Comparison of ENCODE assay signal across 13 cellular contexts in genomic region chr7:2954433-2954853, GRCh38.
A peak's percentile ranks its signal among the peaks of the same experiment; 100 is the strongest.
DNase-seq lines count a peak whose midpoint lies in the region; ATAC-seq and TF ChIP-seq lines count a peak whose summit lies in the region.
"Had no signal": no experiment of that assay in that cellular context is flagged by ENCODE, and none has a peak within 500 bp of the region (broad histone marks: within the 10 kb centered on the region; RNA-seq: fewer than 3 reads in every experiment).

No MANE protein-coding gene starts in this region.

- peaks cover 98% of the 10 kb centered on the region for H3K36me3 Mint-ChIP-seq in activated T-helper 17 cell treated with anti-CD3 and anti-CD28 coated beads, Interleukin-2, amount 50 U/mL, for 72 hours (ENCODE audit: low read depth)
- peaks cover 8 to 17% of the 10 kb centered on the region in 2 donors for H3K36me3 Mint-ChIP-seq in naive B cell

- WGBS in GM23248 (ENCODE audit: low coverage in 1 of 2, low lambda C conversion rate in 2 of 2, missing lambda C conversion rate in 2 of 2), 2 experiments = 58 to 70% methylated on average over 11 of the region's 11 CpGs

- TF ChIP-seq CTCF in NB4 (IDR thresholded peaks at IDR 0.05; ENCODE audit: low read depth, low read length) = no peak

- peaks cover 38% of the 10 kb centered on the region for H3K4me1 Mint-ChIP-seq in activated T-helper 17 cell treated with anti-CD3 and anti-CD28 coated beads, Interleukin-2, amount 50 U/mL, for 72 hours
- peaks cover 41 to 73% (median 59%) of the 10 kb centered on the region in 3 donors for H3K4me1 Mint-ChIP-seq in naive B cell

- peaks cover 0 to 7% (median 0%) of the 10 kb centered on the region in 11 experiments; a peak in 3 of 22 replicates for H3K27me3 ChIP-seq in BLaER1 treated with 17β-estradiol and CSF1 and Interleukin-3, amounts not matched to agents 10 nM and 100 nM
- H3K27me3 ChIP-seq in GM23248 (replicated peaks; ENCODE audit: insufficient read depth) = no peaks in the 10 kb centered on the region

- H3K79me2 ChIP-seq in GM23248 (ENCODE audit: insufficient read depth) = no peaks in the 10 kb centered on the region

- peaks cover 0 to 18% (median 3%) of the 10 kb centered on the region in 11 experiments; a peak in 5 of 22 replicates for H3K36me3 ChIP-seq in BLaER1 treated with 17β-estradiol and CSF1 and Interleukin-3, amounts not matched to agents 10 nM and 100 nM
- H3K36me3 ChIP-seq in GM23248 (ENCODE audit: low read depth) = no peaks in the 10 kb centered on the region

- H3K27ac ChIP-seq in BLaER1 treated with 17β-estradiol and CSF1 and Interleukin-3, amounts not matched to agents 10 nM and 100 nM = no peak overlapping the region
- no peak overlapping the region for H3K27ac ChIP-seq in GM23248

- H3K9ac ChIP-seq in BLaER1 treated with 17β-estradiol and CSF1 and Interleukin-3, amounts not matched to agents 10 nM and 100 nM = no peak overlapping the region
- H3K9ac ChIP-seq in GM23248 = no peak overlapping the region

- peaks cover 52 to 89% (median 72%) of the 10 kb centered on the region in 10 experiments for H3K4me1 ChIP-seq in BLaER1 treated with 17β-estradiol and CSF1 and Interleukin-3, amounts not matched to agents 10 nM and 100 nM
- no peaks in the 10 kb centered on the region for H3K4me1 ChIP-seq in GM23248 (ENCODE audit: insufficient read depth)

- no peak overlapping the region for H3K4me3 ChIP-seq in BLaER1 treated with 17β-estradiol and CSF1 and Interleukin-3, amounts not matched to agents 10 nM and 100 nM
- no peak overlapping the region for H3K4me3 ChIP-seq in NB4 (ENCODE audit: low read depth, low read length)
- no peak overlapping the region for H3K4me3 ChIP-seq in GM23248

- H3K27ac Mint-ChIP-seq in activated T-helper 17 cell treated with anti-CD3 and anti-CD28 coated beads, Interleukin-2, amount 50 U/mL, for 72 hours = peak overlapping the region; percentile 58
- peak overlapping the region; percentile 33 to 97 (median 94) for H3K27ac Mint-ChIP-seq in naive B cell

- H3K27me3 Mint-ChIP-seq in activated T-helper 17 cell treated with anti-CD3 and anti-CD28 coated beads, Interleukin-2, amount 50 U/mL, for 72 hours = no peaks in the 10 kb centered on the region
- H3K27me3 Mint-ChIP-seq in naive B cell = no peaks in the 10 kb centered on the region

- no peaks in the 10 kb centered on the region; a peak in 1 of 22 replicates for H4K20me1 ChIP-seq in BLaER1 treated with 17β-estradiol and CSF1 and Interleukin-3, amounts not matched to agents 10 nM and 100 nM
- no peaks in the 10 kb centered on the region for H4K20me1 ChIP-seq in GM23248 (ENCODE audit: insufficient read depth)

- no peak for TF ChIP-seq POLR2A in NB4 (IDR thresholded peaks at IDR 0.05; ENCODE audit: extremely low read depth, insufficient read length)

- H3K9me2 ChIP-seq in GM23248 (ENCODE audit: insufficient read depth) = no peaks in the 10 kb centered on the region

- H3K4me2 ChIP-seq in BLaER1 treated with 17β-estradiol and CSF1 and Interleukin-3, amounts not matched to agents 10 nM and 100 nM = peak overlapping the region; percentile 49 to 87 (median 67)
- H3K4me2 ChIP-seq in GM23248 (ENCODE audit: unreplicated experiment) = no peak overlapping the region

- H3K9me3 Mint-ChIP-seq in activated T-helper 17 cell treated with anti-CD3 and anti-CD28 coated beads, Interleukin-2, amount 50 U/mL, for 72 hours = no peaks in the 10 kb centered on the region
- no peaks in the 10 kb centered on the region for H3K9me3 Mint-ChIP-seq in naive B cell
- H3K9me3 Mint-ChIP-seq: CD14-positive monocyte had no signal

- H3K4me3 Mint-ChIP-seq in activated T-helper 17 cell treated with anti-CD3 and anti-CD28 coated beads, Interleukin-2, amount 50 U/mL, for 72 hours = peak overlapping the region; percentile 69
- H3K4me3 Mint-ChIP-seq in naive B cell = peak overlapping the region in 2 of 8 donors; percentile 16 to 59

- in situ Hi-C loops in GM23248 (cut with MboI) = no loop called here

- no peaks in the 10 kb centered on the region for H3F3A ChIP-seq in GM23248 (ENCODE audit: insufficient read depth)

- H3K9me3 ChIP-seq in BLaER1 treated with 17β-estradiol and CSF1 and Interleukin-3, amounts not matched to agents 10 nM and 100 nM (replicated peaks in 1 of 11) = peaks cover 0 to 26% (median 4%) of the 10 kb centered on the region in 11 experiments; a peak in 10 of 22 replicates
- H3K9me3 ChIP-seq in GM23248 (ENCODE audit: low read depth) = no peaks in the 10 kb centered on the region

- no peak overlapping the region for H2AFZ ChIP-seq in GM23248

- DNase-seq in NB4 (ENCODE audit: low read depth) (peak; percentile 84), naive B cell (no peak), DMS114 treated with DMSO at 0.1 percent for 48 hours (lab: John Stamatoyannopoulos, UW; ENCODE audit: unreplicated experiment) (no peak), HCEC 1CT (no peak), NCI-H187 (lab: John Stamatoyannopoulos, UW) (no peak), GM23248 (no peak)
- DNase-seq: caudate nucleus, left cardiac atrium, NCI-H226, SHP77 treated with DMSO at 0.1 percent for 48 hours had no signal

- ATAC-seq in activated T-helper 17 cell treated with anti-CD3 and anti-CD28 coated beads, Interleukin-2, amount 50 U/mL, for 72 hours (replicated peaks) = peak; percentile 25
- no peak for ATAC-seq in naive B cell (ENCODE audit: low read depth in 2 of 2)
